Comparison of ENCODE assay signal across 8 cellular contexts in the genomic region with DNA sequence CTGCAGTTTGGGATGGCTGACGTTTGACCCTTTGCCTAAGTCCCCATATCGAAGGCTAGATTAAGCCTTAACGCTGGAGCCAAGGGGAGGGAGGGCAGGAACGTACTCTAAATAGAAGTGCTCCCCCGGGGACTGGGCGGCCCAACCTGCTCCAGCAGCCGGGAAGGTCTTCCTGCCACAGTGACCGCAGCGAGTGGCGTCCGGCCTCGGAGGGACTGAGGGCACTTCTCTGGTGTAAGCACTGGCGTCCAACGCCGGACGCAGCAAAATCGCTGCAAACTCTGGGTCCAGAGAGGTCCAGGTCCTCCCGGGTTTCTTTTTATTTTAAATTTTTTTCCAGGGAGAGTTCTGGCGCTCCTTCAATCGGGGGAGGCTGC.
A peak's percentile ranks its signal among the peaks of the same experiment; 100 is the strongest.
DNase-seq lines count a peak whose midpoint lies in the region; ATAC-seq lines count a peak whose summit lies in the region.

No MANE protein-coding gene starts in this region.

- peak; percentile 3 for ATAC-seq in HG03521 (IDR thresholded peaks at IDR 0.05; ENCODE audit: unreplicated experiment)
- ATAC-seq in stimulated activated effector memory CD8-positive, alpha-beta T cell treated with anti-CD3 and anti-CD28 coated beads, Interleukin-12 subunit alpha, Interleukin-12 subunit beta, amount 100 ng/mL, for 72 hours = peak; percentile 1

- peak overlapping the region; percentile 97 for H3K4me3 Mint-ChIP-seq in stimulated activated effector memory CD8-positive, alpha-beta T cell treated with anti-CD3 and anti-CD28 coated beads, Interleukin-12 subunit alpha, Interleukin-12 subunit beta, amount 100 ng/mL, for 72 hours

- H3K36me3 Mint-ChIP-seq in stimulated activated effector memory CD8-positive, alpha-beta T cell treated with anti-CD3 and anti-CD28 coated beads, Interleukin-12 subunit alpha, Interleukin-12 subunit beta, amount 100 ng/mL, for 72 hours = no peaks in the 10 kb centered on the region

- H3K27ac ChIP-seq in iPS DF 6.9 (ENCODE audit: low read length) = no peak overlapping the region

- no peaks in the 10 kb centered on the region for H3K9me3 Mint-ChIP-seq in stimulated activated effector memory CD8-positive, alpha-beta T cell treated with anti-CD3 and anti-CD28 coated beads, Interleukin-12 subunit alpha, Interleukin-12 subunit beta, amount 100 ng/mL, for 72 hours

- no peaks in the 10 kb centered on the region for H3K27me3 ChIP-seq in adipocyte (replicated peaks; ENCODE audit: control insufficient read depth, insufficient read depth, low read length)
- no peaks in the 10 kb centered on the region for H3K27me3 ChIP-seq in iPS DF 6.9 (ENCODE audit: control insufficient read depth, insufficient read depth, low read length)

- WGBS in iPS DF 6.9 (ENCODE audit: insufficient coverage, insufficient read length) = no CpG with 5 or more reads among the region's 20 CpGs

- H3K36me3 ChIP-seq in adipocyte (ENCODE audit: control insufficient read depth, insufficient read depth, low read length, severe bottlenecking) = no peaks in the 10 kb centered on the region
- no peaks in the 10 kb centered on the region for H3K36me3 ChIP-seq in iPS DF 6.9 (ENCODE audit: control insufficient read depth, insufficient read depth, low read length)

- H3K4me1 ChIP-seq in adipocyte (ENCODE audit: control insufficient read depth, insufficient read depth, low read length) (peaks cover 48% of the 10 kb centered on the region), iPS DF 6.9 (ENCODE audit: control insufficient read depth, insufficient read depth, low read length) (no peaks in the 10 kb centered on the region)

- peak overlapping the region; percentile 60 for H3K27ac Mint-ChIP-seq in stimulated activated effector memory CD8-positive, alpha-beta T cell treated with anti-CD3 and anti-CD28 coated beads, Interleukin-12 subunit alpha, Interleukin-12 subunit beta, amount 100 ng/mL, for 72 hours

- DNase-seq in NCI-H748 (lab: John Stamatoyannopoulos, UW; ENCODE audit: unreplicated experiment) (peak; percentile 75), NCI-H748 treated with DMSO at 0.1 percent for 48 hours (lab: John Stamatoyannopoulos, UW) (no peak), adipocyte (ENCODE audit: low read depth) (no peak), iPS DF 6.9 (ENCODE audit: low read depth, low spot score) (no peak), RKO (ENCODE audit: low spot score) (no peak)
- no peak for DNase-seq in stimulated activated effector memory CD8-positive, alpha-beta T cell treated with anti-CD3 and anti-CD28 coated beads, Interleukin-12 subunit alpha, Interleukin-12 subunit beta, amount 100 ng/mL, for 72 hours (ENCODE audit: low spot score in 2 of 2)
- DNase-seq in activated CD4-positive, CD25-positive, alpha-beta regulatory T cell treated with anti-CD3 and anti-CD28 coated beads, Interleukin-2, amount 50 U/mL, for 72 hours = no peak

- peak overlapping the region; percentile 90 for H3K9ac ChIP-seq in adipocyte (ENCODE audit: low read length)

- H3K4me3 ChIP-seq in adipocyte (ENCODE audit: low read length) = peak overlapping the region; percentile 97
- H3K4me3 ChIP-seq in iPS DF 6.9 (ENCODE audit: low read length) = peak overlapping the region; percentile 52; the same call in 1 of the 2 replicates

- H3K4me1 Mint-ChIP-seq in stimulated activated effector memory CD8-positive, alpha-beta T cell treated with anti-CD3 and anti-CD28 coated beads, Interleukin-12 subunit alpha, Interleukin-12 subunit beta, amount 100 ng/mL, for 72 hours = peaks cover 11% of the 10 kb centered on the region

- H3K9me3 ChIP-seq in adipocyte (ENCODE audit: control insufficient read depth, low read length) (no peaks in the 10 kb centered on the region), iPS DF 6.9 (ENCODE audit: control insufficient read depth, insufficient read depth, low read length) (no peaks in the 10 kb centered on the region)
